In the genomic region with DNA sequence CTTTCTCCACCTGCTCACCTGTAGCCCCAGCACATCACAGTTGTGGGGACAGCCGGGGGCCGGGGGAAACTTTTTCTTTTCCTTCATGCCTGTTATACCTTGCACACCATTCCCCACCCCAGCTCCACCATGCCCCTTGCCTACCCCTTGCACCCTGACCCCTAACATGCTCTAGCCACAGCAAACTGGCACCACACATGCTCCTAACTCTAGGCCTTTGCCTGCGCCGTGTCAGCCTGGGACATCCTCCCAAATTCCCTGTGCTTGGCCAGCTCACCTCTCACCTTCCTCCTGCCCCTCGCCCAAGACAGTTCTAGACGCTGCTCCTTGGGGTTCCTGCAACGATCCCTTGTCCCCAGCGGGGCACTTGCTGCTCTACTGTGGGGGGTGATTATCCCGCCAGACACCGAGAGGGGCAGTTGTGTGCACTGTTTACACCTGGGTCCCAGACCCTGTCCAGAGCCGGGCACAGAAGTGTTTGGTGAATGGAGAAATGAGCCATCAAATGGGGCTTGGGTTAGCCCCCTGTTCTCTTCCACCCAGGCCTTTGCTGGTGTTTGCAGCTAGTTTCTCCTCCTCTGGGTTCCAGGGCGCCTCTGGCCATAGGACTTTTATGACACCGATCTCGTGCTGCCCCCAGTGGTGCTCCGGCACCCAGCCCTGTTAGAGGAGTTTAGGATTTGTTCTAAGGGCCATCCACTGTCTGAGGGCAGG, we compare ENCODE assay signal across 1 cellular context.
TF ChIP-seq lines count a peak whose summit lies in the region.

No MANE protein-coding gene starts in this region.

TF ChIP-seq in K562, 482 proteins besides CTCF, POLR2A, EP300 and RAD21 (continued from another document):
- TF ChIP-seq, protein P1, sequence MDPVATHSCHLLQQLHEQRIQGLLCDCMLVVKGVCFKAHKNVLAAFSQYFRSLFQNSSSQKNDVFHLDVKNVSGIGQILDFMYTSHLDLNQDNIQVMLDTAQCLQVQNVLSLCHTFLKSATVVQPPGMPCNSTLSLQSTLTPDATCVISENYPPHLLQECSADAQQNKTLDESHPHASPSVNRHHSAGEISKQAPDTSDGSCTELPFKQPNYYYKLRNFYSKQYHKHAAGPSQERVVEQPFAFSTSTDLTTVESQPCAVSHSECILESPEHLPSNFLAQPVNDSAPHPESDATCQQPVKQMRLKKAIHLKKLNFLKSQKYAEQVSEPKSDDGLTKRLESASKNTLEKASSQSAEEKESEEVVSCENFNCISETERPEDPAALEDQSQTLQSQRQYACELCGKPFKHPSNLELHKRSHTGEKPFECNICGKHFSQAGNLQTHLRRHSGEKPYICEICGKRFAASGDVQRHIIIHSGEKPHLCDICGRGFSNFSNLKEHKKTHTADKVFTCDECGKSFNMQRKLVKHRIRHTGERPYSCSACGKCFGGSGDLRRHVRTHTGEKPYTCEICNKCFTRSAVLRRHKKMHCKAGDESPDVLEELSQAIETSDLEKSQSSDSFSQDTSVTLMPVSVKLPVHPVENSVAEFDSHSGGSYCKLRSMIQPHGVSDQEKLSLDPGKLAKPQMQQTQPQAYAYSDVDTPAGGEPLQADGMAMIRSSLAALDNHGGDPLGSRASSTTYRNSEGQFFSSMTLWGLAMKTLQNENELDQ (CRISPR knock-in tag; IDR thresholded peaks at IDR 0.05; ENCODE audit: borderline replicate concordance) = no peak
- no peak for TF ChIP-seq ARID4B (CRISPR knock-in tag; IDR thresholded peaks at IDR 0.05)
